In genomic region chr16:23678430-23679273, GRCh38 we compare ENCODE assay signal across 1 cellular context.
TF ChIP-seq lines count a peak whose summit lies in the region.

PLK1 (plus strand) TSS chr16:23678889; CDS start chr16:23678933, 44 bp downstream.

TF ChIP-seq in HepG2, 621 proteins besides CTCF, POLR2A, EP300 and RAD21 (continued from another document and continues in another):
- TF ChIP-seq DMTF1 (CRISPR knock-in tag; IDR thresholded peaks at IDR 0.05): 0 out of 2 replicates have a peak, but pooled peaks have one; percentile 74
- TF ChIP-seq ZNF556 (CRISPR knock-in tag; IDR thresholded peaks at IDR 0.05; ENCODE audit: borderline replicate concordance): peak; percentile 75; the same call in 1 of the 2 replicates
- TF ChIP-seq ZNF839 (CRISPR knock-in tag; IDR thresholded peaks at IDR 0.05; ENCODE audit: borderline replicate concordance): no peak
- TF ChIP-seq REST (IDR thresholded peaks at IDR 0.05; ENCODE audit: borderline replicate concordance in 1 of 2, low read depth in 1 of 2, low read length in 2 of 2): peak in 1 of 2 experiments; percentile 32; a peak in 1 of 4 replicates
- peak; percentile 77 for TF ChIP-seq ATF1 (CRISPR knock-in tag; IDR thresholded peaks at IDR 0.05)
- TF ChIP-seq JUN (CRISPR knock-in tag; IDR thresholded peaks at IDR 0.05): no peak
- no peak for TF ChIP-seq ZNF18 (CRISPR knock-in tag; IDR thresholded peaks at IDR 0.05; ENCODE audit: insufficient replicate concordance)
- TF ChIP-seq ESRRA (CRISPR knock-in tag; IDR thresholded peaks at IDR 0.05; ENCODE audit: low read depth): 0 out of 2 replicates have a peak, but pooled peaks have one; percentile 31
- TF ChIP-seq ZBTB7A (CRISPR knock-in tag; IDR thresholded peaks at IDR 0.05): peak; percentile 51; the same call in 1 of the 2 replicates
- peak; percentile 98 for TF ChIP-seq GRHL1 (CRISPR knock-in tag; conservative IDR thresholded peaks at IDR 0.05)
- TF ChIP-seq RBM39 (IDR thresholded peaks at IDR 0.05; ENCODE audit: low read depth, low read length, poor library complexity, severe bottlenecking): peak; percentile 99
- peak; percentile 90; the same call in 1 of the 2 replicates for TF ChIP-seq FOXK1 (CRISPR knock-in tag; IDR thresholded peaks at IDR 0.05; ENCODE audit: borderline replicate concordance, low read depth)
- TF ChIP-seq E2F1 (CRISPR knock-in tag; IDR thresholded peaks at IDR 0.05): peak; percentile 99
- peak; percentile 68; the same call in 1 of the 2 replicates for TF ChIP-seq ELF1 (CRISPR knock-in tag; IDR thresholded peaks at IDR 0.05)
- no peak for TF ChIP-seq ZBTB40 (IDR thresholded peaks at IDR 0.05)
- TF ChIP-seq ZBTB40 (CRISPR knock-in tag; IDR thresholded peaks at IDR 0.05): peak; percentile 82; the same call in 1 of the 2 replicates
- TF ChIP-seq ZNF549 (CRISPR knock-in tag; IDR thresholded peaks at IDR 0.05): no peak
- no peak for TF ChIP-seq FOXP1 (IDR thresholded peaks at IDR 0.05)
- peak; percentile 15; the same call in 1 of the 2 replicates for TF ChIP-seq FOXP1 (CRISPR knock-in tag; IDR thresholded peaks at IDR 0.05)
- peak; percentile 12; the same call in 1 of the 2 replicates for TF ChIP-seq SP5 (CRISPR knock-in tag; IDR thresholded peaks at IDR 0.05; ENCODE audit: borderline replicate concordance, low read depth)
- peak; percentile 67 for TF ChIP-seq FOXP4 (CRISPR knock-in tag; IDR thresholded peaks at IDR 0.05)
- peak; percentile 54; the same call in 1 of the 2 replicates for TF ChIP-seq FOXA3 (CRISPR knock-in tag; IDR thresholded peaks at IDR 0.05)
- TF ChIP-seq ZNF891 (CRISPR knock-in tag; IDR thresholded peaks at IDR 0.05): peak; percentile 67; the same call in 1 of the 2 replicates
- TF ChIP-seq RXRA (CRISPR knock-in tag; IDR thresholded peaks at IDR 0.05): peak; percentile 57; the same call in 1 of the 2 replicates
- peak; percentile 72; the same call in 1 of the 2 replicates for TF ChIP-seq PPARG (CRISPR knock-in tag; conservative IDR thresholded peaks at IDR 0.05)
- TF ChIP-seq KLF12 (CRISPR knock-in tag; IDR thresholded peaks at IDR 0.05; ENCODE audit: borderline replicate concordance): peak; percentile 64; the same call in 1 of the 2 replicates
- peak; percentile 99 for TF ChIP-seq ZNF672 (CRISPR knock-in tag; IDR thresholded peaks at IDR 0.05)
- TF ChIP-seq ATF5 (CRISPR knock-in tag; IDR thresholded peaks at IDR 0.05; ENCODE audit: low read depth): no peak
- TF ChIP-seq KAT7 (CRISPR knock-in tag; IDR thresholded peaks at IDR 0.05; ENCODE audit: borderline replicate concordance): peak; percentile 81; the same call in 1 of the 2 replicates
- TF ChIP-seq HNRNPLL (IDR thresholded peaks at IDR 0.05; ENCODE audit: low read depth, low read length, poor library complexity, severe bottlenecking): peak; percentile 96
- no peak for TF ChIP-seq ZNF12 (CRISPR knock-in tag; IDR thresholded peaks at IDR 0.05)
- peak; percentile 80; the same call in 1 of the 2 replicates for TF ChIP-seq MIXL1 (CRISPR knock-in tag; IDR thresholded peaks at IDR 0.05)
- TF ChIP-seq SMAD1 (CRISPR knock-in tag; IDR thresholded peaks at IDR 0.05; ENCODE audit: borderline replicate concordance, low read depth): peak; percentile 92; the same call in 1 of the 2 replicates
- peak; percentile 26; the same call in 1 of the 2 replicates for TF ChIP-seq ZNF136 (CRISPR knock-in tag; IDR thresholded peaks at IDR 0.05; ENCODE audit: low read depth)
